9 cellular contexts compared by ENCODE assay signal in the genomic region with DNA sequence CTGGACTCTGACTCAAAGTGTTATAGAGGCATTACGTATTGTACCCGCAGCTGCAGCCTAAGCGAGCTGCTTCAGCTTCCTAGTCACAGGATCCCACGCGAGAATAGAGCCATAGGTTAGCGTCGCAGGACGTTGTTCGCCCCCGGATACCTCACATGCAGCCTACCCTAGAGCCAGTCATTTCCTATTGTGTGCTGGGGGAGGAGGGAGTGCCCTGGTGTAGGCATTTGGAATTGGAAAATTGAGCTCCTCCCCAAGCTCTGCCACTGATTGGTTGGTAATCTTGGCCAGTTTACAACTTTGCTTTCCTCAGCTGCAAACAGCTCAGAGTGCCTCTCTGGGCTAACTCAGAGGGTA. TPM values are rescaled to one million over a fixed set of nuclear protein-coding genes. Genes with fewer than 3 reads are reported as not detected.
DNase-seq lines count a peak whose midpoint lies in the region; ATAC-seq lines count a peak whose summit lies in the region.
"Had no signal": no experiment of that assay in that cellular context is flagged by ENCODE, and none has a peak within 500 bp of the region (broad histone marks: within the 10 kb centered on the region; RNA-seq: fewer than 3 reads in every experiment).

No MANE protein-coding gene starts in this region.

- DNase-seq in NCI-H146 (lab: John Stamatoyannopoulos, UW), result peak; percentile 35
- no peak for DNase-seq in NCI-H146 treated with DMSO at 0.1 percent for 48 hours (lab: John Stamatoyannopoulos, UW; ENCODE audit: unreplicated experiment)
- peak; percentile 73 for DNase-seq in RPMI7951 (ENCODE audit: low read depth)
- DNase-seq in central memory CD4-positive, alpha-beta T cell, result peak; percentile 26
- DNase-seq in stimulated activated naive B cell treated with anti-CD40 and anti-IgM and Interleukin-4, amounts not matched to agents 10 μg/mL and 1 μg/mL and 100 μg/mL, for 72 hours, result peak; percentile 48

- H3K27me3 Mint-ChIP-seq in stimulated activated naive B cell treated with anti-CD40 and anti-IgM and Interleukin-4, amounts not matched to agents 10 μg/mL and 1 μg/mL and 100 μg/mL, for 72 hours, result peaks cover 7 to 9% of the 10 kb centered on the region in 2 donors

- peaks cover 0 to 5% of the 10 kb centered on the region in 2 donors for H3K4me1 Mint-ChIP-seq in stimulated activated naive B cell treated with anti-CD40 and anti-IgM and Interleukin-4, amounts not matched to agents 10 μg/mL and 1 μg/mL and 100 μg/mL, for 72 hours

- ATAC-seq in HG03060 (IDR thresholded peaks at IDR 0.05; ENCODE audit: low read depth, unreplicated experiment) (peak; percentile 23), GM18867 (IDR thresholded peaks at IDR 0.05; ENCODE audit: unreplicated experiment) (no peak)
- peak; percentile 65 to 81 for ATAC-seq in stimulated activated naive B cell treated with anti-CD40 and anti-IgM and Interleukin-4, amounts not matched to agents 10 μg/mL and 1 μg/mL and 100 μg/mL, for 72 hours (replicated peaks)

- H3K27me3 ChIP-seq in layer of hippocampus (ENCODE audit: control insufficient read depth, insufficient read depth, low read length), result no peaks in the 10 kb centered on the region

- peak overlapping the region; percentile 89 to 98 for H3K4me3 Mint-ChIP-seq in stimulated activated naive B cell treated with anti-CD40 and anti-IgM and Interleukin-4, amounts not matched to agents 10 μg/mL and 1 μg/mL and 100 μg/mL, for 72 hours

- H3K36me3 Mint-ChIP-seq in stimulated activated naive B cell treated with anti-CD40 and anti-IgM and Interleukin-4, amounts not matched to agents 10 μg/mL and 1 μg/mL and 100 μg/mL, for 72 hours, result peaks cover 21 to 35% of the 10 kb centered on the region in 2 donors

- peak overlapping the region; percentile 99 for H3K27ac Mint-ChIP-seq in stimulated activated naive B cell treated with anti-CD40 and anti-IgM and Interleukin-4, amounts not matched to agents 10 μg/mL and 1 μg/mL and 100 μg/mL, for 72 hours

- peaks cover 7% of the 10 kb centered on the region in 2 donors for H3K9me3 Mint-ChIP-seq in stimulated activated naive B cell treated with anti-CD40 and anti-IgM and Interleukin-4, amounts not matched to agents 10 μg/mL and 1 μg/mL and 100 μg/mL, for 72 hours

- H3K27ac ChIP-seq in layer of hippocampus (ENCODE audit: low read depth, low read length), result peak overlapping the region; percentile 46

RNA-seq across cellular contexts. Expression of a gene that starts 0.5 kb away (rescaled TPM):
- 5.1 and 5.6 TPM in 2 replicates for total RNA-seq in RPMI7951 (2014; rRNA removed; shearing (Covaris generic))

RNA-seq across cellular contexts. Expression of a gene that starts 0.7 kb away (rescaled TPM):
- total RNA-seq in RPMI7951 (2014; rRNA removed; shearing (Covaris generic)), result 1.7 and 1.8 TPM in 2 replicates
- total RNA-seq: Daoy had no signal

RNA-seq across cellular contexts. Expression of a gene that starts 43.0 kb away (rescaled TPM):
- total RNA-seq in RPMI7951 (2014; rRNA removed; shearing (Covaris generic)), result 4.9 and 7.9 TPM in 2 replicates

RNA-seq across cellular contexts. Expression of a gene that starts 43.2 kb away (rescaled TPM):
- 6.7 and 8.1 TPM in 2 replicates for total RNA-seq in RPMI7951 (2014; rRNA removed; shearing (Covaris generic))

RNA-seq across cellular contexts. Expression of a gene that starts 51.3 kb away (rescaled TPM):
- total RNA-seq in RPMI7951 (2014; rRNA removed; shearing (Covaris generic)), result not detected in 2 replicates
- total RNA-seq: Daoy had no signal
